In genomic region chr19:14346279-14346678, GRCh38 we compare ENCODE assay signal across 36 cellular contexts.
"Had no signal": no experiment of that assay in that cellular context is flagged by ENCODE, and none has a peak within 500 bp of the region (broad histone marks: within the 10 kb centered on the region; RNA-seq: fewer than 3 reads in every experiment).

No MANE protein-coding gene starts in this region.

- H3K27ac ChIP-seq: adrenal gland, body of pancreas, colonic mucosa, esophagus muscularis mucosa, foreskin keratinocyte, gastrocnemius medialis, heart left ventricle, WERI-Rb-1 had no signal

- H3K27me3 Mint-ChIP-seq: activated B cell treated with CpG ODN at 0.5 μM for 24 hours; activated CD4-positive, alpha-beta memory T cell treated with anti-CD3 and anti-CD28 coated beads for 36 hours; activated CD4-positive, alpha-beta T cell treated with anti-CD3 and anti-CD28 coated beads, Interleukin-2, amount 10 ng/mL, durations not matched to agents 24 days and 14 days; activated CD8-positive, alpha-beta memory T cell treated with anti-CD3 and anti-CD28 coated beads, Interleukin-2, amount 10 ng/mL, durations not matched to agents 7 days and 5 days; activated naive CD4-positive, alpha-beta T cell treated with anti-CD3 and anti-CD28 coated beads, Interleukin-2, amount 50 U/mL, for 24 hours; activated naive CD8-positive, alpha-beta T cell treated with anti-CD3 and anti-CD28 coated beads for 36 hours; activated naive CD8-positive, alpha-beta T cell treated with anti-CD3 and anti-CD28 coated beads, Interleukin-2, amount 50 U/mL, for 24 hours; T-helper 17 cell had no signal

- H3K36me3 Mint-ChIP-seq: activated CD4-positive, alpha-beta memory T cell treated with anti-CD3 and anti-CD28 coated beads for 36 hours; activated CD8-positive, alpha-beta memory T cell treated with anti-CD3 and anti-CD28 coated beads, Interleukin-2, amount 10 ng/mL, durations not matched to agents 7 days and 5 days; activated naive CD4-positive, alpha-beta T cell treated with anti-CD3 and anti-CD28 coated beads, Interleukin-2, amount 50 U/mL, for 24 hours; activated naive CD8-positive, alpha-beta T cell treated with anti-CD3 and anti-CD28 coated beads for 36 hours had no signal

- ATAC-seq: activated CD4-positive, CD25-positive, alpha-beta regulatory T cell treated with anti-CD3 and anti-CD28 coated beads, Interleukin-2, amount 50 U/mL, for 24 hours; activated CD8-positive, alpha-beta memory T cell treated with anti-CD3 and anti-CD28 coated beads, Interleukin-2, amount 10 ng/mL, durations not matched to agents 7 days and 5 days; activated CD8-positive, alpha-beta T cell treated with anti-CD3 and anti-CD28 coated beads, Interleukin-2, amount 10 ng/mL, durations not matched to agents 7 days and 5 days; activated naive CD8-positive, alpha-beta T cell treated with anti-CD3 and anti-CD28 coated beads, Interleukin-2, amount 50 U/mL, for 24 hours; body of pancreas; foreskin keratinocyte; gastrocnemius medialis; heart left ventricle; T-helper 17 cell had no signal

- H3K4me1 ChIP-seq: colonic mucosa, foreskin keratinocyte had no signal

- DNase-seq: activated B cell treated with CpG ODN at 0.5 μM for 24 hours; activated CD4-positive, alpha-beta memory T cell treated with anti-CD3 and anti-CD28 coated beads for 36 hours; activated CD4-positive, alpha-beta T cell treated with anti-CD3 and anti-CD28 coated beads, Interleukin-2, amount 10 ng/mL, durations not matched to agents 24 days and 14 days; activated CD8-positive, alpha-beta memory T cell treated with anti-CD3 and anti-CD28 coated beads, Interleukin-2, amount 10 ng/mL, durations not matched to agents 7 days and 5 days; activated CD8-positive, alpha-beta memory T cell treated with anti-CD3 and anti-CD28 coated beads, Interleukin-2, amount 50 U/mL, for 4 hours; activated CD8-positive, alpha-beta T cell treated with anti-CD3 and anti-CD28 coated beads, Interleukin-2, amount 10 ng/mL, durations not matched to agents 7 days and 5 days; activated effector memory CD4-positive, alpha-beta T cell treated with anti-CD3 and anti-CD28 coated beads, Interleukin-2, amount 50 U/mL, for 16 hours; activated naive CD4-positive, alpha-beta T cell treated with anti-CD3 and anti-CD28 coated beads for 36 hours; activated naive CD8-positive, alpha-beta T cell treated with anti-CD3 and anti-CD28 coated beads for 36 hours; activated naive CD8-positive, alpha-beta T cell treated with anti-CD3 and anti-CD28 coated beads, Interleukin-2, amount 50 U/mL, for 24 hours; activated T-cell treated with anti-CD3 and anti-CD28 coated beads, Interleukin-2, amount 50 U/mL, for 1 hour; activated T-cell treated with anti-CD3 and anti-CD28 coated beads, Interleukin-2, amount 50 U/mL, for 48 hours; adrenal gland; amygdala; aorta; body of pancreas; caudate nucleus; cerebellar nuclear complex; colonic mucosa; effector memory CD4-positive, alpha-beta T cell; endodermal cell; erythroblast; foreskin keratinocyte; gastrocnemius medialis; glutamatergic neuron; heart left ventricle; T-helper 1 cell; T-helper 17 cell; T1000; WERI-Rb-1 had no signal

- H3K4me3 Mint-ChIP-seq: activated B cell treated with CpG ODN at 0.5 μM for 24 hours; activated CD4-positive, alpha-beta memory T cell treated with anti-CD3 and anti-CD28 coated beads for 36 hours; activated CD4-positive, alpha-beta T cell treated with anti-CD3 and anti-CD28 coated beads, Interleukin-2, amount 10 ng/mL, durations not matched to agents 24 days and 14 days; activated CD8-positive, alpha-beta memory T cell treated with anti-CD3 and anti-CD28 coated beads, Interleukin-2, amount 10 ng/mL, durations not matched to agents 7 days and 5 days; activated CD8-positive, alpha-beta T cell treated with anti-CD3 and anti-CD28 coated beads, Interleukin-2, amount 10 ng/mL, durations not matched to agents 7 days and 5 days; activated naive CD4-positive, alpha-beta T cell treated with anti-CD3 and anti-CD28 coated beads for 36 hours; activated naive CD4-positive, alpha-beta T cell treated with anti-CD3 and anti-CD28 coated beads, Interleukin-2, amount 50 U/mL, for 24 hours; activated naive CD8-positive, alpha-beta T cell treated with anti-CD3 and anti-CD28 coated beads for 36 hours; activated naive CD8-positive, alpha-beta T cell treated with anti-CD3 and anti-CD28 coated beads, Interleukin-2, amount 50 U/mL, for 24 hours; activated T-helper 1 cell treated with anti-CD3 and anti-CD28 coated beads, Interleukin-12 subunit alpha, Interleukin-12 subunit beta, Interleukin-2, Interleukin-4 antibody, amounts not matched to agents 30 ng/mL and 10 ng/mL and 1 ng/mL, durations not matched to agents 14 hours and 24 hours and 36 hours; endodermal cell; T-helper 17 cell; T-helper 2 cell treated with Interferon-gamma antibody and Interleukin-4, amounts not matched to agents 5 μg/mL and 100 μg/mL, for 36 hours had no signal

- H3K9me3 ChIP-seq: adrenal gland, body of pancreas, colonic mucosa, esophagus muscularis mucosa, gastrocnemius medialis, heart left ventricle had no signal

- H3K4me3 ChIP-seq: adrenal gland, body of pancreas, colonic mucosa, esophagus muscularis mucosa, gastrocnemius medialis, heart left ventricle had no signal

- H3K36me3 ChIP-seq: adrenal gland, colonic mucosa, esophagus muscularis mucosa, gastrocnemius medialis, heart left ventricle, WERI-Rb-1 had no signal

- H3K4me1 Mint-ChIP-seq: endodermal cell had no signal

- H3K27me3 ChIP-seq: adrenal gland, body of pancreas, colonic mucosa, esophagus muscularis mucosa, heart left ventricle had no signal

- H3K9me3 Mint-ChIP-seq: activated B cell treated with CpG ODN at 0.5 μM for 24 hours; activated CD4-positive, alpha-beta memory T cell treated with anti-CD3 and anti-CD28 coated beads for 36 hours; activated CD4-positive, alpha-beta T cell treated with anti-CD3 and anti-CD28 coated beads, Interleukin-2, amount 10 ng/mL, durations not matched to agents 24 days and 14 days; activated naive CD4-positive, alpha-beta T cell treated with anti-CD3 and anti-CD28 coated beads for 36 hours; activated naive CD4-positive, alpha-beta T cell treated with anti-CD3 and anti-CD28 coated beads, Interleukin-2, amount 50 U/mL, for 24 hours; activated naive CD8-positive, alpha-beta T cell treated with anti-CD3 and anti-CD28 coated beads for 36 hours; activated naive CD8-positive, alpha-beta T cell treated with anti-CD3 and anti-CD28 coated beads, Interleukin-2, amount 50 U/mL, for 24 hours; activated T-helper 1 cell treated with anti-CD3 and anti-CD28 coated beads, Interleukin-12 subunit alpha, Interleukin-12 subunit beta, Interleukin-2, Interleukin-4 antibody, amounts not matched to agents 30 ng/mL and 10 ng/mL and 1 ng/mL, durations not matched to agents 14 hours and 24 hours and 36 hours; activated T-helper 2 cell treated with anti-CD3 and anti-CD28 coated beads, Interferon-gamma antibody, Interleukin-2, Interleukin-4, amounts not matched to agents 10 μg/mL and 5 μg/mL and 100 μg/mL, durations not matched to agents 14 hours and 24 hours and 36 hours; T-helper 2 cell treated with Interferon-gamma antibody and Interleukin-4, amounts not matched to agents 5 μg/mL and 100 μg/mL, for 36 hours had no signal

- H3K27ac Mint-ChIP-seq: activated B cell treated with CpG ODN at 0.5 μM for 24 hours; activated CD4-positive, alpha-beta memory T cell treated with anti-CD3 and anti-CD28 coated beads for 36 hours; activated CD4-positive, alpha-beta T cell treated with anti-CD3 and anti-CD28 coated beads, Interleukin-2, amount 10 ng/mL, durations not matched to agents 24 days and 14 days; activated CD8-positive, alpha-beta memory T cell treated with anti-CD3 and anti-CD28 coated beads, Interleukin-2, amount 10 ng/mL, durations not matched to agents 7 days and 5 days; activated CD8-positive, alpha-beta T cell treated with anti-CD3 and anti-CD28 coated beads, Interleukin-2, amount 10 ng/mL, durations not matched to agents 7 days and 5 days; activated naive CD4-positive, alpha-beta T cell treated with anti-CD3 and anti-CD28 coated beads for 36 hours; activated naive CD4-positive, alpha-beta T cell treated with anti-CD3 and anti-CD28 coated beads, Interleukin-2, amount 50 U/mL, for 24 hours; activated naive CD8-positive, alpha-beta T cell treated with anti-CD3 and anti-CD28 coated beads for 36 hours; activated T-helper 1 cell treated with anti-CD3 and anti-CD28 coated beads, Interleukin-12 subunit alpha, Interleukin-12 subunit beta, Interleukin-2, Interleukin-4 antibody, amounts not matched to agents 30 ng/mL and 10 ng/mL and 1 ng/mL, durations not matched to agents 14 hours and 24 hours and 36 hours; activated T-helper 2 cell treated with anti-CD3 and anti-CD28 coated beads, Interferon-gamma antibody, Interleukin-2, Interleukin-4, amounts not matched to agents 10 μg/mL and 5 μg/mL and 100 μg/mL, durations not matched to agents 14 hours and 24 hours and 36 hours; endodermal cell; T-helper 17 cell; T-helper 2 cell treated with Interferon-gamma antibody and Interleukin-4, amounts not matched to agents 5 μg/mL and 100 μg/mL, for 36 hours had no signal
